1 cellular context compared by ENCODE assay signal in the genomic region with DNA sequence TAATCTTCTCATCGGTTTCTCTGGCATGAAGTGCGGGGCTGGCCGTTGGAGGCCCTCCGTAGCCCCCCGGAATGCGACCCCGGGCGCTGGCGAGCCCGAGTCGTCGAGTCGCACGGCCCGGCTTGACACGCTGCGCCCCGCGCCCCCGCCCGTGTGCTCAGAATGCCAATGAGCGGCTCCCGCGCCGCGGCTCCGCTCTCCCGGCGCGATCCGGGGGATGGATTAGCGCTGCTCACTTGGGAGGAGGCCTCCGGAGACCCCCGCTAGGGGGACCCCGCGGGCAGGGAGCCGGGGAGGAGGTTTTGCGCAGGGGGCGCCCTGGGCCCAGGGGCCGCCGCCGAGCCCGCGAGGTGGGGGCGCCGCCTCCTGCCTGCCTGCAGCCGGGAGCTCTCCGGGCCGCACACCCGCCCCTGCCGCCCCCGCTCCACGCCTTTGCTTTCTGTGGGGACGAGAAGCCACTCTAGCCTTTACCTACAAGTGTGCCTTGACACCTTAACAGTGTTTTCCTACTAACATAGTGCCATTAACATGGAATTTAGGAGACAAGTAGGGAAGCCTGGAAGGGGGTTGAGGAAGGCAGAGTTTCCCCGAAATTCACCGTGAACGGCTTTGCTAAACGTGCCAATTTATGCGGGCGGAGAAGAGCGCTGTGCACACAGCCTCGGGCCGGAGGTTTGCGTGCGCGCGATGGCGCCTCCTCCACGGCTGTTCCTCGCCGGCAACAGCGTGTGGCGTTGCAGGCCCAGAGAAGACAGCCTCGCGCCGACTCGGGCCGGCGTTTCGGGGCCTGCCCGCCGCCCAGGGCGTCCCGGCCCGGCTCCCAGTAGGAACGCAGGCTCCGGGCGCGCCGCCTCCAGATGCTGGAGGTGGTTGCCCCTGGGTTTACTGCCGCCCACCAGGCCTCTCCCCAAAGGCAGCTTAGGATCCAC.
TF ChIP-seq lines count a peak whose summit lies in the region.

No MANE protein-coding gene starts in this region.

TF ChIP-seq in GM23338, 12 proteins besides CTCF, POLR2A, EP300 and RAD21 (continued from another document):
- TF ChIP-seq, protein P1, sequence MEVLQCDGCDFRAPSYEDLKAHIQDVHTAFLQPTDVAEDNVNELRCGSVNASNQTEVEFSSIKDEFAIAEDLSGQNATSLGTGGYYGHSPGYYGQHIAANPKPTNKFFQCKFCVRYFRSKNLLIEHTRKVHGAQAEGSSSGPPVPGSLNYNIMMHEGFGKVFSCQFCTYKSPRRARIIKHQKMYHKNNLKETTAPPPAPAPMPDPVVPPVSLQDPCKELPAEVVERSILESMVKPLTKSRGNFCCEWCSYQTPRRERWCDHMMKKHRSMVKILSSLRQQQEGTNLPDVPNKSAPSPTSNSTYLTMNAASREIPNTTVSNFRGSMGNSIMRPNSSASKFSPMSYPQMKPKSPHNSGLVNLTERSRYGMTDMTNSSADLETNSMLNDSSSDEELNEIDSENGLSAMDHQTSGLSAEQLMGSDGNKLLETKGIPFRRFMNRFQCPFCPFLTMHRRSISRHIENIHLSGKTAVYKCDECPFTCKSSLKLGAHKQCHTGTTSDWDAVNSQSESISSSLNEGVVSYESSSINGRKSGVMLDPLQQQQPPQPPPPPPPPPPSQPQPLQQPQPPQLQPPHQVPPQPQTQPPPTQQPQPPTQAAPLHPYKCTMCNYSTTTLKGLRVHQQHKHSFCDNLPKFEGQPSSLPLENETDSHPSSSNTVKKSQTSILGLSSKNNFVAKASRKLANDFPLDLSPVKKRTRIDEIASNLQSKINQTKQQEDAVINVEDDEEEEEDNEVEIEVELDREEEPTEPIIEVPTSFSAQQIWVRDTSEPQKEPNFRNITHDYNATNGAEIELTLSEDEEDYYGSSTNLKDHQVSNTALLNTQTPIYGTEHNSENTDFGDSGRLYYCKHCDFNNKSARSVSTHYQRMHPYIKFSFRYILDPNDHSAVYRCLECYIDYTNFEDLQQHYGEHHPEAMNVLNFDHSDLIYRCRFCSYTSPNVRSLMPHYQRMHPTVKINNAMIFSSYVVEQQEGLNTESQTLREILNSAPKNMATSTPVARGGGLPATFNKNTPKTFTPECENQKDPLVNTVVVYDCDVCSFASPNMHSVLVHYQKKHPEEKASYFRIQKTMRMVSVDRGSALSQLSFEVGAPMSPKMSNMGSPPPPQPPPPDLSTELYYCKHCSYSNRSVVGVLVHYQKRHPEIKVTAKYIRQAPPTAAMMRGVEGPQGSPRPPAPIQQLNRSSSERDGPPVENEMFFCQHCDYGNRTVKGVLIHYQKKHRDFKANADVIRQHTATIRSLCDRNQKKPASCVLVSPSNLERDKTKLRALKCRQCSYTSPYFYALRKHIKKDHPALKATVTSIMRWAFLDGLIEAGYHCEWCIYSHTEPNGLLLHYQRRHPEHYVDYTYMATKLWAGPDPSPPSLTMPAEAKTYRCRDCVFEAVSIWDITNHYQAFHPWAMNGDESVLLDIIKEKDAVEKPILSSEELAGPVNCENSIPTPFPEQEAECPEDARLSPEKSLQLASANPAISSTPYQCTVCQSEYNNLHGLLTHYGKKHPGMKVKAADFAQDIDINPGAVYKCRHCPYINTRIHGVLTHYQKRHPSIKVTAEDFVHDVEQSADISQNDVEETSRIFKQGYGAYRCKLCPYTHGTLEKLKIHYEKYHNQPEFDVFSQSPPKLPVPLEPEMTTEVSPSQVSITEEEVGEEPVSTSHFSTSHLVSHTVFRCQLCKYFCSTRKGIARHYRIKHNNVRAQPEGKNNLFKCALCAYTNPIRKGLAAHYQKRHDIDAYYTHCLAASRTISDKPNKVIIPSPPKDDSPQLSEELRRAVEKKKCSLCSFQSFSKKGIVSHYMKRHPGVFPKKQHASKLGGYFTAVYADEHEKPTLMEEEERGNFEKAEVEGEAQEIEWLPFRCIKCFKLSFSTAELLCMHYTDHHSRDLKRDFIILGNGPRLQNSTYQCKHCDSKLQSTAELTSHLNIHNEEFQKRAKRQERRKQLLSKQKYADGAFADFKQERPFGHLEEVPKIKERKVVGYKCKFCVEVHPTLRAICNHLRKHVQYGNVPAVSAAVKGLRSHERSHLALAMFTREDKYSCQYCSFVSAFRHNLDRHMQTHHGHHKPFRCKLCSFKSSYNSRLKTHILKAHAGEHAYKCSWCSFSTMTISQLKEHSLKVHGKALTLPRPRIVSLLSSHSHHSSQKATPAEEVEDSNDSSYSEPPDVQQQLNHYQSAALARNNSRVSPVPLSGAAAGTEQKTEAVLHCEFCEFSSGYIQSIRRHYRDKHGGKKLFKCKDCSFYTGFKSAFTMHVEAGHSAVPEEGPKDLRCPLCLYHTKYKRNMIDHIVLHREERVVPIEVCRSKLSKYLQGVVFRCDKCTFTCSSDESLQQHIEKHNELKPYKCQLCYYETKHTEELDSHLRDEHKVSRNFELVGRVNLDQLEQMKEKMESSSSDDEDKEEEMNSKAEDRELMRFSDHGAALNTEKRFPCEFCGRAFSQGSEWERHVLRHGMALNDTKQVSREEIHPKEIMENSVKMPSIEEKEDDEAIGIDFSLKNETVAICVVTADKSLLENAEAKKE (CRISPR knock-in tag; IDR thresholded peaks at IDR 0.05) = no peak
- TF ChIP-seq ZNF114 (CRISPR knock-in tag; IDR thresholded peaks at IDR 0.05) (no peak), JUNB (IDR thresholded peaks at IDR 0.05; ENCODE audit: unreplicated experiment) (no peak), EZH2 (IDR thresholded peaks at IDR 0.05; ENCODE audit: low read depth, unreplicated experiment) (no peak), REST (IDR thresholded peaks at IDR 0.05; ENCODE audit: unreplicated experiment) (no peak), EZH2phosphoT487 (IDR thresholded peaks at IDR 0.05; ENCODE audit: unreplicated experiment) (no peak)
